ENCODE assay signal across 8 cellular contexts in genomic region chr1:2642560-2643413, GRCh38. TPM values are rescaled to one million over a fixed set of nuclear protein-coding genes. Genes with fewer than 3 reads are reported as not detected.
DNase-seq lines count a peak whose midpoint lies in the region; ATAC-seq and TF ChIP-seq lines count a peak whose summit lies in the region.

No MANE protein-coding gene starts in this region.

- H3K4me3 ChIP-seq in cardiac muscle cell (no peak overlapping the region), parathyroid adenoma (ENCODE audit: low read depth, low read length) (peak overlapping the region; percentile 79), tibial artery (peak overlapping the region; percentile 73 to 88)

- H3K36me3 ChIP-seq in cardiac muscle cell, result no peaks in the 10 kb centered on the region
- H3K36me3 ChIP-seq in parathyroid adenoma (ENCODE audit: control insufficient read depth, insufficient read depth, low read length), result no peaks in the 10 kb centered on the region
- no peaks in the 10 kb centered on the region for H3K36me3 ChIP-seq in tibial artery

- peak overlapping the region; percentile 95 for H3K4me3 Mint-ChIP-seq in activated naive CD8-positive, alpha-beta T cell treated with anti-CD3 and anti-CD28 coated beads, Interleukin-2, amount 10 ng/mL, durations not matched to agents 7 days and 5 days

- POLR2A ChIA-PET in activated naive CD8-positive, alpha-beta T cell treated with anti-CD3 and anti-CD28 coated beads, Interleukin-2, amount 10 ng/mL, durations not matched to agents 7 days and 5 days (lab: Charles Lee), result interaction anchor here (1.3 to 2.8 kb wide), 2 partner anchors 57 to 87 kb away, joined by 10 to 13 read pairs; partner anchors contain the start of gene TNFRSF14

- peaks cover 7% of the 10 kb centered on the region for H3K4me1 Mint-ChIP-seq in activated naive CD8-positive, alpha-beta T cell treated with anti-CD3 and anti-CD28 coated beads, Interleukin-2, amount 10 ng/mL, durations not matched to agents 7 days and 5 days

- peak; percentile 73 for ATAC-seq in HG02642 (IDR thresholded peaks at IDR 0.05; ENCODE audit: poor library complexity, unreplicated experiment)
- ATAC-seq in activated naive CD8-positive, alpha-beta T cell treated with anti-CD3 and anti-CD28 coated beads, Interleukin-2, amount 10 ng/mL, durations not matched to agents 7 days and 5 days (ENCODE audit: low read depth), result peak; percentile 85

- no peaks in the 10 kb centered on the region for H3K79me2 ChIP-seq in parathyroid adenoma

- peak; percentile 50 for TF ChIP-seq POLR2A in GM10847 (IDR thresholded peaks at IDR 0.05; ENCODE audit: extremely low read depth, insufficient read length)

- peak overlapping the region; percentile 90 for H3K27ac Mint-ChIP-seq in activated naive CD8-positive, alpha-beta T cell treated with anti-CD3 and anti-CD28 coated beads, Interleukin-2, amount 10 ng/mL, durations not matched to agents 7 days and 5 days

- peak overlapping the region; percentile 63 for H3K9ac ChIP-seq in parathyroid adenoma

- H3K4me1 ChIP-seq in cardiac muscle cell (ENCODE audit: low read depth) (no peaks in the 10 kb centered on the region), parathyroid adenoma (no peaks in the 10 kb centered on the region), tibial artery (peaks cover 0 to 33% (median 18%) of the 10 kb centered on the region in 4 donors)

- H2AFZ ChIP-seq in parathyroid adenoma, result peak overlapping the region; percentile 93

- intact Hi-C loops in tibial artery (cut with DNase I; ENCODE audit: low total_unique reads), result loop anchor here (2.0 kb wide), 1 partner anchor 56 kb away; the partner anchor contains the start of gene PRXL2B

- H3K4me2 ChIP-seq in parathyroid adenoma (ENCODE audit: low read length), result peak overlapping the region; percentile 95

- peaks cover 6% of the 10 kb centered on the region for H3K9me3 Mint-ChIP-seq in activated naive CD8-positive, alpha-beta T cell treated with anti-CD3 and anti-CD28 coated beads, Interleukin-2, amount 10 ng/mL, durations not matched to agents 7 days and 5 days

- H3K9me3 ChIP-seq in cardiac muscle cell (ENCODE audit: low read depth) (no peaks in the 10 kb centered on the region), parathyroid adenoma (ENCODE audit: control insufficient read depth, low read length) (no peaks in the 10 kb centered on the region), tibial artery (peaks cover 4 to 21% (median 10%) of the 10 kb centered on the region in 3 donors)

- peak; percentile 11 for TF ChIP-seq CTCF in cardiac muscle cell (IDR thresholded peaks at IDR 0.05; ENCODE audit: low read depth, low read length)
- TF ChIP-seq CTCF in parathyroid adenoma (IDR thresholded peaks at IDR 0.05), result no peak
- no peak for TF ChIP-seq CTCF in tibial artery (IDR thresholded peaks at IDR 0.05)

- no peak overlapping the region for H3K27ac ChIP-seq in cardiac muscle cell
- H3K27ac ChIP-seq in parathyroid adenoma, result peak overlapping the region; percentile 64
- peak overlapping the region; percentile 75 to 77 for H3K27ac ChIP-seq in tibial artery

- H3K27me3 Mint-ChIP-seq in activated naive CD8-positive, alpha-beta T cell treated with anti-CD3 and anti-CD28 coated beads, Interleukin-2, amount 10 ng/mL, durations not matched to agents 7 days and 5 days, result peaks cover 3% of the 10 kb centered on the region

- H3K36me3 Mint-ChIP-seq in activated naive CD8-positive, alpha-beta T cell treated with anti-CD3 and anti-CD28 coated beads, Interleukin-2, amount 10 ng/mL, durations not matched to agents 7 days and 5 days, result no peaks in the 10 kb centered on the region

- DNase-seq in NCI-H1105 treated with DMSO at 0.1 percent for 48 hours (lab: John Stamatoyannopoulos, UW) (peak; percentile 89), SKM-1 treated with dmso at 0.1 percent for 144 hours (lab: John Stamatoyannopoulos, UW; ENCODE audit: unreplicated experiment) (peak; percentile 77), cardiac muscle cell (ENCODE audit: low read depth in 1 of 2, low spot score in 1 of 2) (peak in 1 of 2 donors; percentile 93), tibial artery (peak; percentile 86 to 93)
- peak; percentile 97 for DNase-seq in activated naive CD8-positive, alpha-beta T cell treated with anti-CD3 and anti-CD28 coated beads, Interleukin-2, amount 10 ng/mL, durations not matched to agents 7 days and 5 days

- H3K27me3 ChIP-seq in cardiac muscle cell (no peaks in the 10 kb centered on the region), parathyroid adenoma (ENCODE audit: control insufficient read depth, insufficient read depth, low read length) (no peaks in the 10 kb centered on the region), tibial artery (peaks cover 0 to 16% of the 10 kb centered on the region in 2 donors)

RNA-seq across cellular contexts. Expression of gene MMEL1, which starts 10.0 kb away (rescaled TPM):
- 1 to 10 TPM; 3.0 to 4.1 TPM for total RNA-seq in activated naive CD8-positive, alpha-beta T cell treated with anti-CD3 and anti-CD28 coated beads, Interleukin-2, amount 10 ng/mL, durations not matched to agents 7 days and 5 days
- not detected in 2 replicates for total RNA-seq in cardiac muscle cell
- polyA plus RNA-seq in cardiac muscle cell, result not detected in 2 replicates

RNA-seq across cellular contexts. Expression of gene PRXL2B, which starts 56.2 kb away (rescaled TPM):
- total RNA-seq in activated naive CD8-positive, alpha-beta T cell treated with anti-CD3 and anti-CD28 coated beads, Interleukin-2, amount 10 ng/mL, durations not matched to agents 7 days and 5 days, result 10 to 100 TPM; 37.3 to 37.6 TPM
- 53.0 and 55.8 TPM in 2 replicates for total RNA-seq in cardiac muscle cell
- 59.5 and 59.7 TPM in 2 replicates for polyA plus RNA-seq in cardiac muscle cell
